ENCODE assay signal across 1 cellular context in the genomic region with DNA sequence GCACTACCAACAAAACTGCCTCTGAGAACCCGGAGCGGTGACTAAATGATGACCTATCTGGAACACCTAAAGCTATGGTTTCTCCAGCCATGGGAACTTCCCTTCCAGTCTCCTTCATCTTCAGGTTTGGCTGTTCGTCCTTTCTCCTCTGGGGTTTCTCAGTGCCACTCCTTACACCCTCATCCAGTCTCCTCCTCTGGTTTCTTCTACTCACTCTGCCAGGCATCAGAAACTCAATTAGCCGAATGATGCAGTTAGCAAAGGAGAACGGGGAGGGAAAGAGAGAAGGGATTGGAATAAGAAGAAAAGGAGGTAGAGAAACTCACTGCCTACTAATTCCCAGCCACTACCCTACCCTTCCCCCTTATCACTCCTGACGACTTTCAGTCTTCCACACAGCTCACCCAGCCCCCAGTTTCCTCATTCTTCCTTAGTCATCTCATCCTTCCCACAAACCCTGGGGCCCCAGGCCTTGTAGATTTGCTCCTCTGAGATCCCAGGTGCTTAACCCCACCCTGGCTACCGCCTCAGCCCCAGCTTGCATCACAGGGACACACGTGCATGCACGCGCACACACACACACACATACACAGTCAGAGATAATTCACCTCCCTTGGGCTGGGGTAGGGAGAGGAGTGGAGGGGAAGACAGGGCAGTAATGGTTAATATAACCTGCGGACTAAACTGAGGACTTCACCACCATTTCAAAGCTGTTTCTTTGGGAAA.
TF ChIP-seq lines count a peak whose summit lies in the region.

No MANE protein-coding gene starts in this region.

TF ChIP-seq in H1, 55 proteins besides CTCF, POLR2A, EP300 and RAD21:
- TF ChIP-seq SAP30 (IDR thresholded peaks at IDR 0.05; ENCODE audit: insufficient read depth, insufficient replicate concordance, low read length) (no peak), JUND (IDR thresholded peaks at IDR 0.05; ENCODE audit: low read length) (no peak), POLR2AphosphoS5 (IDR thresholded peaks at IDR 0.05; ENCODE audit: low read depth, low read length) (no peak), ASH2L (IDR thresholded peaks at IDR 0.05; ENCODE audit: low read length) (peak; percentile 58), TCF12 (IDR thresholded peaks at IDR 0.05; ENCODE audit: low read depth, low read length) (no peak), JUN (IDR thresholded peaks at IDR 0.05; ENCODE audit: low read depth, low read length) (no peak), SP1 (IDR thresholded peaks at IDR 0.05; ENCODE audit: low read depth, low read length) (no peak), CTBP2 (IDR thresholded peaks at IDR 0.05; ENCODE audit: borderline replicate concordance, insufficient read depth, insufficient read length, low read length) (no peak), SIRT6 (IDR thresholded peaks at IDR 0.05; ENCODE audit: low read length) (no peak), RBBP5 (IDR thresholded peaks at IDR 0.05; ENCODE audit: borderline replicate concordance, low read depth, low read length) (no peak), MAFK (IDR thresholded peaks at IDR 0.05; ENCODE audit: low read depth, low read length) (peak; percentile 25; the same call in 1 of the 2 replicates), KDM4A (IDR thresholded peaks at IDR 0.05; ENCODE audit: low read depth, low read length, severe bottlenecking) (no peak), HDAC6 (IDR thresholded peaks at IDR 0.05; ENCODE audit: low read depth, low read length) (no peak), SIN3A (conservative IDR thresholded peaks at IDR 0.05 in 1 of 2, IDR thresholded peaks at IDR 0.05 in 1 of 2; ENCODE audit: low read depth in 1 of 2, low read length in 2 of 2) (no peak), CHD1 (IDR thresholded peaks at IDR 0.05; ENCODE audit: low read depth, low read length) (no peak)
- TF ChIP-seq, protein P1, sequence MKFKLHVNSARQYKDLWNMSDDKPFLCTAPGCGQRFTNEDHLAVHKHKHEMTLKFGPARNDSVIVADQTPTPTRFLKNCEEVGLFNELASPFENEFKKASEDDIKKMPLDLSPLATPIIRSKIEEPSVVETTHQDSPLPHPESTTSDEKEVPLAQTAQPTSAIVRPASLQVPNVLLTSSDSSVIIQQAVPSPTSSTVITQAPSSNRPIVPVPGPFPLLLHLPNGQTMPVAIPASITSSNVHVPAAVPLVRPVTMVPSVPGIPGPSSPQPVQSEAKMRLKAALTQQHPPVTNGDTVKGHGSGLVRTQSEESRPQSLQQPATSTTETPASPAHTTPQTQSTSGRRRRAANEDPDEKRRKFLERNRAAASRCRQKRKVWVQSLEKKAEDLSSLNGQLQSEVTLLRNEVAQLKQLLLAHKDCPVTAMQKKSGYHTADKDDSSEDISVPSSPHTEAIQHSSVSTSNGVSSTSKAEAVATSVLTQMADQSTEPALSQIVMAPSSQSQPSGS (IDR thresholded peaks at IDR 0.05; ENCODE audit: low read length), result no peak
